ENCODE assay signal across 1 cellular context in the genomic region with DNA sequence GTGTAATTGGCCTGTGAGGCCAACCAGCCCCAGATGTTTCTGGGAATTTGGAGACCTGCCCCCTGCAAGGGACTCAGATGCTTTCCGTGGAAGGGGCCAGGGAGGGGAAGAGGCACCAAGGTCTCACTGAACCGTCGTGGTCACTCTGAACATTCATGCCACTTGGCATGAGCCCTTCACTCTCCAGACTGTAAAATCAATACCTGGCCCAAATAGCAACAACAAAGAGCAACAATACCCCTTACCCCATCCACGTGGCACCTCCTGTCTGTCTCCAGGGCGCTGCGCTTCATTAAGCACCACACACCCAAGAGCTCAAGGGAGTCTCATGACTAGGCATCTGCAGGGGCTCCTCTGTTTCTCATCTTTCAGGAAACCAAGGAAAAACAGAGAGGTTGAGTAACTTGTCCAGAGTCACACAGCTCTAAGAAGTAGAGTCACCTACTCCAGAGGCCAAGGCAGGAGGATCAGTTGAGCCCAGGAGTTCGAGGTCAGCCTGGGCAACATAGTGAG.
A peak's percentile ranks its signal among the peaks of the same experiment; 100 is the strongest.
TF ChIP-seq lines count a peak whose summit lies in the region.

No MANE protein-coding gene starts in this region.

TF ChIP-seq in K562, 482 proteins besides CTCF, POLR2A, EP300 and RAD21 (continued from another document and continues in another):
- TF ChIP-seq ZNF121 (CRISPR knock-in tag; conservative IDR thresholded peaks at IDR 0.05) (peak; percentile 72), EP400 (IDR thresholded peaks at IDR 0.05) (no peak), KDM1A (IDR thresholded peaks at IDR 0.05) (peak; percentile 86 to 93), ZFP36 (IDR thresholded peaks at IDR 0.05; ENCODE audit: low read depth, low read length, partially characterized antibody) (peak; percentile 87), RBM25 (IDR thresholded peaks at IDR 0.05; ENCODE audit: low read depth, low read length, severe bottlenecking) (peak; percentile 98), BRD9 (IDR thresholded peaks at IDR 0.05; ENCODE audit: low read depth, partially characterized antibody) (peak; percentile 69), BRCA1 (IDR thresholded peaks at IDR 0.05) (no peak), BRCA1 (CRISPR knock-in tag; IDR thresholded peaks at IDR 0.05) (no peak), ELF2 (CRISPR knock-in tag; IDR thresholded peaks at IDR 0.05) (no peak), NCOA1 (IDR thresholded peaks at IDR 0.05; ENCODE audit: low read depth) (no peak), RCOR1 (IDR thresholded peaks at IDR 0.05; ENCODE audit: borderline replicate concordance in 1 of 2, low read depth in 2 of 2, low read length in 2 of 2) (peak in 1 of 2 experiments; percentile 47; a peak in 2 of 4 replicates), ADNP (tag; IDR thresholded peaks at IDR 0.05) (peak; percentile 86), HMGN3 (IDR thresholded peaks at IDR 0.05; ENCODE audit: borderline replicate concordance, extremely low read depth, insufficient read length, low read depth, low read length) (no peak), RFX5 (IDR thresholded peaks at IDR 0.05; ENCODE audit: low read depth, low read length) (no peak), MAFG (tag; conservative IDR thresholded peaks at IDR 0.05) (no peak), HDGF (IDR thresholded peaks at IDR 0.05) (peak; percentile 88), KHSRP (IDR thresholded peaks at IDR 0.05) (no peak), ZC3H11A (IDR thresholded peaks at IDR 0.05; ENCODE audit: low read depth, low read length) (no peak), SAP30 (IDR thresholded peaks at IDR 0.05; ENCODE audit: borderline replicate concordance, insufficient read depth, low read depth, low read length, poor library complexity, severe bottlenecking) (no peak), PPARD (CRISPR knock-in tag; IDR thresholded peaks at IDR 0.05) (no peak), SMAD3 (CRISPR knock-in tag; conservative IDR thresholded peaks at IDR 0.05) (no peak), KLF1 (tag; IDR thresholded peaks at IDR 0.05) (no peak), NR3C1 (CRISPR knock-in tag; IDR thresholded peaks at IDR 0.05) (no peak), CLOCK (CRISPR knock-in tag; IDR thresholded peaks at IDR 0.05; ENCODE audit: borderline replicate concordance) (no peak), BCOR (IDR thresholded peaks at IDR 0.05) (peak; percentile 99), U2AF2 (optimal IDR thresholded peaks at IDR 0.05; ENCODE audit: low read depth, low read length) (no peak), STAG1 (CRISPR knock-in tag; IDR thresholded peaks at IDR 0.05; ENCODE audit: borderline replicate concordance) (no peak), HDAC1 (IDR thresholded peaks at IDR 0.05) (peak in 1 of 2 experiments; percentile 11; a peak in 1 of 4 replicates), L3MBTL2 (IDR thresholded peaks at IDR 0.05) (no peak), ZNF277 (CRISPR knock-in tag; IDR thresholded peaks at IDR 0.05; ENCODE audit: borderline replicate concordance) (no peak), COPS2 (conservative IDR thresholded peaks at IDR 0.05) (no peak), HDAC2 (IDR thresholded peaks at IDR 0.05) (peak; percentile 90), ZNF24 (IDR thresholded peaks at IDR 0.05) (0 out of 2 replicates have a peak, but pooled peaks have one; percentile 10)
- TF ChIP-seq, protein P1, sequence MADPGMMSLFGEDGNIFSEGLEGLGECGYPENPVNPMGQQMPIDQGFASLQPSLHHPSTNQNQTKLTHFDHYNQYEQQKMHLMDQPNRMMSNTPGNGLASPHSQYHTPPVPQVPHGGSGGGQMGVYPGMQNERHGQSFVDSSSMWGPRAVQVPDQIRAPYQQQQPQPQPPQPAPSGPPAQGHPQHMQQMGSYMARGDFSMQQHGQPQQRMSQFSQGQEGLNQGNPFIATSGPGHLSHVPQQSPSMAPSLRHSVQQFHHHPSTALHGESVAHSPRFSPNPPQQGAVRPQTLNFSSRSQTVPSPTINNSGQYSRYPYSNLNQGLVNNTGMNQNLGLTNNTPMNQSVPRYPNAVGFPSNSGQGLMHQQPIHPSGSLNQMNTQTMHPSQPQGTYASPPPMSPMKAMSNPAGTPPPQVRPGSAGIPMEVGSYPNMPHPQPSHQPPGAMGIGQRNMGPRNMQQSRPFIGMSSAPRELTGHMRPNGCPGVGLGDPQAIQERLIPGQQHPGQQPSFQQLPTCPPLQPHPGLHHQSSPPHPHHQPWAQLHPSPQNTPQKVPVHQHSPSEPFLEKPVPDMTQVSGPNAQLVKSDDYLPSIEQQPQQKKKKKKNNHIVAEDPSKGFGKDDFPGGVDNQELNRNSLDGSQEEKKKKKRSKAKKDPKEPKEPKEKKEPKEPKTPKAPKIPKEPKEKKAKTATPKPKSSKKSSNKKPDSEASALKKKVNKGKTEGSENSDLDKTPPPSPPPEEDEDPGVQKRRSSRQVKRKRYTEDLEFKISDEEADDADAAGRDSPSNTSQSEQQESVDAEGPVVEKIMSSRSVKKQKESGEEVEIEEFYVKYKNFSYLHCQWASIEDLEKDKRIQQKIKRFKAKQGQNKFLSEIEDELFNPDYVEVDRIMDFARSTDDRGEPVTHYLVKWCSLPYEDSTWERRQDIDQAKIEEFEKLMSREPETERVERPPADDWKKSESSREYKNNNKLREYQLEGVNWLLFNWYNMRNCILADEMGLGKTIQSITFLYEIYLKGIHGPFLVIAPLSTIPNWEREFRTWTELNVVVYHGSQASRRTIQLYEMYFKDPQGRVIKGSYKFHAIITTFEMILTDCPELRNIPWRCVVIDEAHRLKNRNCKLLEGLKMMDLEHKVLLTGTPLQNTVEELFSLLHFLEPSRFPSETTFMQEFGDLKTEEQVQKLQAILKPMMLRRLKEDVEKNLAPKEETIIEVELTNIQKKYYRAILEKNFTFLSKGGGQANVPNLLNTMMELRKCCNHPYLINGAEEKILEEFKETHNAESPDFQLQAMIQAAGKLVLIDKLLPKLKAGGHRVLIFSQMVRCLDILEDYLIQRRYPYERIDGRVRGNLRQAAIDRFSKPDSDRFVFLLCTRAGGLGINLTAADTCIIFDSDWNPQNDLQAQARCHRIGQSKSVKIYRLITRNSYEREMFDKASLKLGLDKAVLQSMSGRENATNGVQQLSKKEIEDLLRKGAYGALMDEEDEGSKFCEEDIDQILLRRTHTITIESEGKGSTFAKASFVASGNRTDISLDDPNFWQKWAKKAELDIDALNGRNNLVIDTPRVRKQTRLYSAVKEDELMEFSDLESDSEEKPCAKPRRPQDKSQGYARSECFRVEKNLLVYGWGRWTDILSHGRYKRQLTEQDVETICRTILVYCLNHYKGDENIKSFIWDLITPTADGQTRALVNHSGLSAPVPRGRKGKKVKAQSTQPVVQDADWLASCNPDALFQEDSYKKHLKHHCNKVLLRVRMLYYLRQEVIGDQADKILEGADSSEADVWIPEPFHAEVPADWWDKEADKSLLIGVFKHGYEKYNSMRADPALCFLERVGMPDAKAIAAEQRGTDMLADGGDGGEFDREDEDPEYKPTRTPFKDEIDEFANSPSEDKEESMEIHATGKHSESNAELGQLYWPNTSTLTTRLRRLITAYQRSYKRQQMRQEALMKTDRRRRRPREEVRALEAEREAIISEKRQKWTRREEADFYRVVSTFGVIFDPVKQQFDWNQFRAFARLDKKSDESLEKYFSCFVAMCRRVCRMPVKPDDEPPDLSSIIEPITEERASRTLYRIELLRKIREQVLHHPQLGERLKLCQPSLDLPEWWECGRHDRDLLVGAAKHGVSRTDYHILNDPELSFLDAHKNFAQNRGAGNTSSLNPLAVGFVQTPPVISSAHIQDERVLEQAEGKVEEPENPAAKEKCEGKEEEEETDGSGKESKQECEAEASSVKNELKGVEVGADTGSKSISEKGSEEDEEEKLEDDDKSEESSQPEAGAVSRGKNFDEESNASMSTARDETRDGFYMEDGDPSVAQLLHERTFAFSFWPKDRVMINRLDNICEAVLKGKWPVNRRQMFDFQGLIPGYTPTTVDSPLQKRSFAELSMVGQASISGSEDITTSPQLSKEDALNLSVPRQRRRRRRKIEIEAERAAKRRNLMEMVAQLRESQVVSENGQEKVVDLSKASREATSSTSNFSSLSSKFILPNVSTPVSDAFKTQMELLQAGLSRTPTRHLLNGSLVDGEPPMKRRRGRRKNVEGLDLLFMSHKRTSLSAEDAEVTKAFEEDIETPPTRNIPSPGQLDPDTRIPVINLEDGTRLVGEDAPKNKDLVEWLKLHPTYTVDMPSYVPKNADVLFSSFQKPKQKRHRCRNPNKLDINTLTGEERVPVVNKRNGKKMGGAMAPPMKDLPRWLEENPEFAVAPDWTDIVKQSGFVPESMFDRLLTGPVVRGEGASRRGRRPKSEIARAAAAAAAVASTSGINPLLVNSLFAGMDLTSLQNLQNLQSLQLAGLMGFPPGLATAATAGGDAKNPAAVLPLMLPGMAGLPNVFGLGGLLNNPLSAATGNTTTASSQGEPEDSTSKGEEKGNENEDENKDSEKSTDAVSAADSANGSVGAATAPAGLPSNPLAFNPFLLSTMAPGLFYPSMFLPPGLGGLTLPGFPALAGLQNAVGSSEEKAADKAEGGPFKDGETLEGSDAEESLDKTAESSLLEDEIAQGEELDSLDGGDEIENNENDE (IDR thresholded peaks at IDR 0.05; ENCODE audit: low read depth, low read length), result no peak
- TF ChIP-seq, protein P2, sequence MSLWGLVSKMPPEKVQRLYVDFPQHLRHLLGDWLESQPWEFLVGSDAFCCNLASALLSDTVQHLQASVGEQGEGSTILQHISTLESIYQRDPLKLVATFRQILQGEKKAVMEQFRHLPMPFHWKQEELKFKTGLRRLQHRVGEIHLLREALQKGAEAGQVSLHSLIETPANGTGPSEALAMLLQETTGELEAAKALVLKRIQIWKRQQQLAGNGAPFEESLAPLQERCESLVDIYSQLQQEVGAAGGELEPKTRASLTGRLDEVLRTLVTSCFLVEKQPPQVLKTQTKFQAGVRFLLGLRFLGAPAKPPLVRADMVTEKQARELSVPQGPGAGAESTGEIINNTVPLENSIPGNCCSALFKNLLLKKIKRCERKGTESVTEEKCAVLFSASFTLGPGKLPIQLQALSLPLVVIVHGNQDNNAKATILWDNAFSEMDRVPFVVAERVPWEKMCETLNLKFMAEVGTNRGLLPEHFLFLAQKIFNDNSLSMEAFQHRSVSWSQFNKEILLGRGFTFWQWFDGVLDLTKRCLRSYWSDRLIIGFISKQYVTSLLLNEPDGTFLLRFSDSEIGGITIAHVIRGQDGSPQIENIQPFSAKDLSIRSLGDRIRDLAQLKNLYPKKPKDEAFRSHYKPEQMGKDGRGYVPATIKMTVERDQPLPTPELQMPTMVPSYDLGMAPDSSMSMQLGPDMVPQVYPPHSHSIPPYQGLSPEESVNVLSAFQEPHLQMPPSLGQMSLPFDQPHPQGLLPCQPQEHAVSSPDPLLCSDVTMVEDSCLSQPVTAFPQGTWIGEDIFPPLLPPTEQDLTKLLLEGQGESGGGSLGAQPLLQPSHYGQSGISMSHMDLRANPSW (CRISPR knock-in tag; IDR thresholded peaks at IDR 0.05), result no peak
- TF ChIP-seq, protein P3, sequence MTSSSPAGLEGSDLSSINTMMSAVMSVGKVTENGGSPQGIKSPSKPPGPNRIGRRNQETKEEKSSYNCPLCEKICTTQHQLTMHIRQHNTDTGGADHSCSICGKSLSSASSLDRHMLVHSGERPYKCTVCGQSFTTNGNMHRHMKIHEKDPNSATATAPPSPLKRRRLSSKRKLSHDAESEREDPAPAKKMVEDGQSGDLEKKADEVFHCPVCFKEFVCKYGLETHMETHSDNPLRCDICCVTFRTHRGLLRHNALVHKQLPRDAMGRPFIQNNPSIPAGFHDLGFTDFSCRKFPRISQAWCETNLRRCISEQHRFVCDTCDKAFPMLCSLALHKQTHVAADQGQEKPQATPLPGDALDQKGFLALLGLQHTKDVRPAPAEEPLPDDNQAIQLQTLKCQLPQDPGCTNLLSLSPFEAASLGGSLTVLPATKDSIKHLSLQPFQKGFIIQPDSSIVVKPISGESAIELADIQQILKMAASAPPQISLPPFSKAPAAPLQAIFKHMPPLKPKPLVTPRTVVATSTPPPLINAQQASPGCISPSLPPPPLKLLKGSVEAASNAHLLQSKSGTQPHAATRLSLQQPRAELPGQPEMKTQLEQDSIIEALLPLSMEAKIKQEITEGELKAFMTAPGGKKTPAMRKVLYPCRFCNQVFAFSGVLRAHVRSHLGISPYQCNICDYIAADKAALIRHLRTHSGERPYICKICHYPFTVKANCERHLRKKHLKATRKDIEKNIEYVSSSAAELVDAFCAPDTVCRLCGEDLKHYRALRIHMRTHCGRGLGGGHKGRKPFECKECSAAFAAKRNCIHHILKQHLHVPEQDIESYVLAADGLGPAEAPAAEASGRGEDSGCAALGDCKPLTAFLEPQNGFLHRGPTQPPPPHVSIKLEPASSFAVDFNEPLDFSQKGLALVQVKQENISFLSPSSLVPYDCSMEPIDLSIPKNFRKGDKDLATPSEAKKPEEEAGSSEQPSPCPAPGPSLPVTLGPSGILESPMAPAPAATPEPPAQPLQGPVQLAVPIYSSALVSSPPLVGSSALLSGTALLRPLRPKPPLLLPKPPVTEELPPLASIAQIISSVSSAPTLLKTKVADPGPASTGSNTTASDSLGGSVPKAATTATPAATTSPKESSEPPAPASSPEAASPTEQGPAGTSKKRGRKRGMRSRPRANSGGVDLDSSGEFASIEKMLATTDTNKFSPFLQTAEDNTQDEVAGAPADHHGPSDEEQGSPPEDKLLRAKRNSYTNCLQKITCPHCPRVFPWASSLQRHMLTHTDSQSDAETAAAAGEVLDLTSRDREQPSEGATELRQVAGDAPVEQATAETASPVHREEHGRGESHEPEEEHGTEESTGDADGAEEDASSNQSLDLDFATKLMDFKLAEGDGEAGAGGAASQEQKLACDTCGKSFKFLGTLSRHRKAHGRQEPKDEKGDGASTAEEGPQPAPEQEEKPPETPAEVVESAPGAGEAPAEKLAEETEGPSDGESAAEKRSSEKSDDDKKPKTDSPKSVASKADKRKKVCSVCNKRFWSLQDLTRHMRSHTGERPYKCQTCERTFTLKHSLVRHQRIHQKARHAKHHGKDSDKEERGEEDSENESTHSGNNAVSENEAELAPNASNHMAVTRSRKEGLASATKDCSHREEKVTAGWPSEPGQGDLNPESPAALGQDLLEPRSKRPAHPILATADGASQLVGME (CRISPR knock-in tag; IDR thresholded peaks at IDR 0.05), result no peak
